In genomic region chr1:201327687-201328240, GRCh38 we compare ENCODE assay signal across 20 cellular contexts. TPM values are rescaled to one million over a fixed set of nuclear protein-coding genes. Genes with fewer than 3 reads are reported as not detected.
"Had no signal": no experiment of that assay in that cellular context is flagged by ENCODE, and none has a peak within 500 bp of the region (broad histone marks: within the 10 kb centered on the region; RNA-seq: fewer than 3 reads in every experiment).

No MANE protein-coding gene starts in this region.

- H3K4me1 ChIP-seq: ascending aorta had no signal

- H3K36me3 ChIP-seq: ascending aorta, brain microvascular endothelial cell, gastrocnemius medialis, thoracic aorta had no signal

- H3K4me3 ChIP-seq: ascending aorta, gastrocnemius medialis, mucosa of descending colon, thoracic aorta had no signal

- H3K9me3 ChIP-seq: ascending aorta, gastrocnemius medialis, mucosa of descending colon, thoracic aorta had no signal

- DNase-seq: activated CD4-positive, alpha-beta T cell treated with anti-CD3 and anti-CD28 coated beads for 1 hour; activated gamma-delta T cell treated with Interleukin-2 at 50 U/mL for 16 hours; activated T-cell treated with anti-CD3 and anti-CD28 coated beads, Interleukin-2, amount 50 U/mL, for 1 hour; brain microvascular endothelial cell; cerebellar nuclear complex; cortex of kidney; erythroblast; gastrocnemius medialis; hypothalamus; mesendoderm; mucosa of descending colon; nephron progenitor cell; stimulated activated CD4-positive, alpha-beta T cell treated with anti-CD3 and anti-CD28 coated beads, Interleukin-4, amount 100 ng/mL, for 1 hour; stimulated activated naive CD4-positive, alpha-beta T cell; T-helper 9 cell had no signal

- H3K27ac ChIP-seq: ascending aorta, brain microvascular endothelial cell, gastrocnemius medialis, thoracic aorta had no signal

- ATAC-seq: activated naive CD4-positive, alpha-beta T cell treated with anti-CD3 and anti-CD28 coated beads, Interleukin-2, amount 50 U/mL, for 72 hours; gastrocnemius medialis; mucosa of descending colon had no signal

- H3K27me3 ChIP-seq: ascending aorta, gastrocnemius medialis had no signal

RNA-seq across cellular contexts. Expression of gene PKP1, which starts 44.5 kb away (rescaled TPM):
- total RNA-seq: activated naive CD4-positive, alpha-beta T cell treated with anti-CD3 and anti-CD28 coated beads, Interleukin-2, amount 50 U/mL, for 72 hours; ascending aorta; liver; T-helper 1 cell treated with Interleukin-12 subunit alpha and Interleukin-12 subunit beta and Interleukin-4 antibody, amounts not matched to agents 30 ng/mL and 1 ng/mL, for 36 hours had no signal

RNA-seq across cellular contexts. Expression of gene TNNT2, which starts 49.7 kb away (rescaled TPM):
- total RNA-seq: activated naive CD4-positive, alpha-beta T cell treated with anti-CD3 and anti-CD28 coated beads, Interleukin-2, amount 50 U/mL, for 72 hours; ascending aorta; T-helper 1 cell treated with Interleukin-12 subunit alpha and Interleukin-12 subunit beta and Interleukin-4 antibody, amounts not matched to agents 30 ng/mL and 1 ng/mL, for 36 hours had no signal
